Comparison of ENCODE assay signal across 8 cellular contexts in genomic region chr10:112140110-112140755, GRCh38. TPM values are rescaled to one million over a fixed set of nuclear protein-coding genes. Genes with fewer than 3 reads are reported as not detected.
DNase-seq lines count a peak whose midpoint lies in the region; ATAC-seq lines count a peak whose summit lies in the region.

No MANE protein-coding gene starts in this region.

- ATAC-seq in GM19025 (IDR thresholded peaks at IDR 0.05; ENCODE audit: low read depth, unreplicated experiment) = peak; percentile 99
- ATAC-seq in HG03135 (IDR thresholded peaks at IDR 0.05; ENCODE audit: unreplicated experiment) = peak; percentile 99

- DNase-seq in CD1c-positive myeloid dendritic cell (ENCODE audit: extremely low spot score) = peak; percentile 75
- DNase-seq in NCI-H226 = peak; percentile 46
- peak; percentile 86 for DNase-seq in activated CD4-positive, alpha-beta T cell treated with anti-CD3 and anti-CD28 coated beads for 48 hours
- DNase-seq in dermis blood vessel endothelial cell = peak; percentile 86
- peak; percentile 67 to 81 for DNase-seq in lung microvascular endothelial cell (ENCODE audit: low read depth in 2 of 2)
- DNase-seq in stimulated activated CD8-positive, alpha-beta memory T cell treated with anti-CD3 and anti-CD28 coated beads, Interleukin-2, amount 100 ng/mL, for 1 hour (ENCODE audit: low read depth in 2 of 2) = peak; percentile 7 to 24

RNA-seq across cellular contexts. Expression of gene GPAM, which starts 43.3 kb away (rescaled TPM):
- total RNA-seq in dermis blood vessel endothelial cell = 9.9 and 10.3 TPM in 2 replicates
- 4.6 and 5.2 TPM in 2 replicates for total RNA-seq in lung microvascular endothelial cell

Comparison
In these comparisons a context has a peak if more than half of its experiments do, and no peak if none do; other contexts are left out.
1. Peak in every context shown above with its lines: DNase-seq and ATAC-seq.
2. DNase-seq: peak in every context shown above with its lines; median percentile 86 in activated CD4-positive, alpha-beta T cell treated with anti-CD3 and anti-CD28 coated beads for 48 hours; 86 in dermis blood vessel endothelial cell; 75 in CD1c-positive myeloid dendritic cell; 74 in lung microvascular endothelial cell; 46 in NCI-H226; 16 in stimulated activated CD8-positive, alpha-beta memory T cell treated with anti-CD3 and anti-CD28 coated beads, Interleukin-2, amount 100 ng/mL, for 1 hour.